In genomic region chr16:1051446-1051845, GRCh38 we compare ENCODE assay signal across 38 cellular contexts. TPM values are rescaled to one million over a fixed set of nuclear protein-coding genes. Genes with fewer than 3 reads are reported as not detected.
"Had no signal": no experiment of that assay in that cellular context is flagged by ENCODE, and none has a peak within 500 bp of the region (broad histone marks: within the 10 kb centered on the region; RNA-seq: fewer than 3 reads in every experiment).

No MANE protein-coding gene starts in this region.

- H3K4me3 ChIP-seq: MG63 had no signal

- H3K9me3 ChIP-seq: MG63 had no signal

- H3K27me3 ChIP-seq: MG63 had no signal

- H3K4me2 ChIP-seq: KMS-11 had no signal

- H3K36me3 ChIP-seq: MG63 had no signal

- H3K27ac ChIP-seq: KMS-11 had no signal

- H3K9ac ChIP-seq: KMS-11 had no signal

- DNase-seq: Karpas-422, Kasumi-1, MG63, MM.1S, MV-4-11, NCI-H1048, NCI-H1092, NCI-H1092 treated with DMSO at 0.1 percent for 48 hours, NCI-H1105, NCI-H1105 treated with DMSO at 0.1 percent for 48 hours, NCI-H1417, NCI-H1417 treated with DMSO at 0.1 percent for 48 hours, NCI-H1436, NCI-H1436 treated with DMSO at 0.1 percent for 48 hours, NCI-H146, NCI-H1694, NCI-H187, NCI-H187 treated with DMSO at 0.1 percent for 48 hours, NCI-H1930, NCI-H2029, NCI-H2029 treated with DMSO at 0.1 percent for 48 hours, NCI-H2081, NCI-H2081 treated with DMSO at 0.1 percent for 48 hours, NCI-H2107, NCI-H2171, NCI-H2171 treated with DMSO at 0.1 percent for 48 hours, NCI-H2227 treated with DMSO at 0.1 percent for 48 hours, NCI-H226, NCI-H345, NCI-H446, NCI-H446 treated with DMSO at 0.1 percent for 48 hours, NCI-H510A, NCI-H510A treated with DMSO at 0.1 percent for 48 hours had no signal

RNA-seq across cellular contexts. Expression of gene SSTR5, which starts 21.1 kb away (rescaled TPM):
- total RNA-seq: M059J, MCF 10A had no signal

RNA-seq across cellular contexts. Expression of gene C1QTNF8, which starts 44.6 kb away (rescaled TPM):
- total RNA-seq: LHCN-M2, M059J, MCF 10A, NCI-H460 had no signal
